In the genomic region with DNA sequence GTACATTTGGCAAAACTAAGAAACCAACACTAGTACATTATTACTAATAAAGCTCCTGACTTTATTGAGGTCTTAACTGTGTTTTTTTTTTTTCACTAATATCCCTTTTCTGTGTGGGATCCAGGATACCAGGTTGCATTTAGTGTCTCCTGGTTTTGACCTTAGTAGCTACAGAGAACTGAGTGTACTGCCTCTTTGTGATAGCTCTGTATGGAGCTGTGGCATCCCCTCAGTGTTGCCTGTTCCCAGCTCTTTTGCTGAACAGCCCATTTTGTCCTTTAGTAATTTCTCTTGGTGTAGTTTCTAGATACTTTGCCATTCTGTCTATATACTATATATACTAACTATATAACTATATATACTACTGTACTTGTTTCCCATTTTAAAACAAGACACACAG, we compare ENCODE assay signal across 17 cellular contexts.
"Had no signal": no experiment of that assay in that cellular context is flagged by ENCODE, and none has a peak within 500 bp of the region (broad histone marks: within the 10 kb centered on the region; RNA-seq: fewer than 3 reads in every experiment).

No MANE protein-coding gene starts in this region.

- H3K27ac ChIP-seq: coronary artery, esophagus squamous epithelium, prostate gland, right lobe of liver, SJCRH30, suprapubic skin had no signal

- DNase-seq: activated CD4-positive, alpha-beta T cell treated with anti-CD3 and anti-CD28 coated beads for 48 hours; activated gamma-delta T cell; central memory CD4-positive, alpha-beta T cell; effector CD4-positive, alpha-beta T cell; esophagus squamous epithelium; hypothalamus; right lobe of liver; SJCRH30; stimulated activated CD4-positive, alpha-beta T cell treated with anti-CD3 and anti-CD28 coated beads, Interleukin-4, amount 100 ng/mL, for 4 hours; stimulated activated CD8-positive, alpha-beta memory T cell treated with anti-CD3 and anti-CD28 coated beads, Interleukin-4, amount 100 ng/mL, for 48 hours; stimulated activated naive CD4-positive, alpha-beta T cell treated with Interleukin-2 at 50 U/mL for 16 hours; T-helper 2 cell; trophoblast cell had no signal

- ATAC-seq: right lobe of liver had no signal

- H3K36me3 ChIP-seq: prostate gland, suprapubic skin had no signal

- H3K4me1 ChIP-seq: prostate gland, right lobe of liver, SJCRH30 had no signal

- H3K27me3 ChIP-seq: esophagus squamous epithelium, right lobe of liver, SJCRH30, suprapubic skin had no signal

- H3K4me3 ChIP-seq: coronary artery, esophagus squamous epithelium, prostate gland, right lobe of liver, SJCRH30, smooth muscle cell, suprapubic skin had no signal

- H3K9me3 ChIP-seq: esophagus squamous epithelium, prostate gland, right lobe of liver, SJCRH30, suprapubic skin had no signal
